In genomic region chrX:2435465-2435864, GRCh38 we compare ENCODE assay signal across 27 cellular contexts.
"Had no signal": no experiment of that assay in that cellular context is flagged by ENCODE, and none has a peak within 500 bp of the region (broad histone marks: within the 10 kb centered on the region; RNA-seq: fewer than 3 reads in every experiment).

No MANE protein-coding gene starts in this region.

- H3K4me1 ChIP-seq: adrenal gland, body of pancreas, esophagus squamous epithelium, gastroesophageal sphincter had no signal

- H3K27ac ChIP-seq: adrenal gland, body of pancreas, epithelial cell of prostate, esophagus squamous epithelium, gastroesophageal sphincter, heart right ventricle, WERI-Rb-1 had no signal

- DNase-seq: activated CD4-positive, alpha-beta memory T cell treated with anti-CD3 and anti-CD28 coated beads for 36 hours; activated CD4-positive, alpha-beta T cell treated with anti-CD3 and anti-CD28 coated beads for 36 hours; activated CD4-positive, alpha-beta T cell treated with anti-CD3 and anti-CD28 coated beads, Interleukin-2, amount 10 ng/mL, durations not matched to agents 24 days and 14 days; activated CD4-positive, CD25-positive, alpha-beta regulatory T cell; activated CD4-positive, CD25-positive, alpha-beta regulatory T cell treated with anti-CD3 and anti-CD28 coated beads, Interleukin-2, amount 50 U/mL, for 72 hours; activated CD8-positive, alpha-beta memory T cell treated with anti-CD3 and anti-CD28 coated beads, Interleukin-2, amount 10 ng/mL, durations not matched to agents 7 days and 5 days; activated CD8-positive, alpha-beta memory T cell treated with anti-CD3 and anti-CD28 coated beads, Interleukin-2, amount 50 U/mL, for 4 hours; activated CD8-positive, alpha-beta T cell treated with anti-CD3 and anti-CD28 coated beads, Interleukin-2, amount 10 ng/mL, durations not matched to agents 7 days and 5 days; activated effector memory CD4-positive, alpha-beta T cell treated with anti-CD3 and anti-CD28 coated beads, Interleukin-2, amount 50 U/mL, for 16 hours; activated naive CD4-positive, alpha-beta T cell treated with anti-CD3 and anti-CD28 coated beads for 36 hours; activated naive CD8-positive, alpha-beta T cell treated with anti-CD3 and anti-CD28 coated beads for 36 hours; activated naive CD8-positive, alpha-beta T cell treated with anti-CD3 and anti-CD28 coated beads, Interleukin-2, amount 50 U/mL, for 24 hours; activated T-cell treated with anti-CD3 and anti-CD28 coated beads, Interleukin-2, amount 50 U/mL, for 1 hour; activated T-cell treated with anti-CD3 and anti-CD28 coated beads, Interleukin-2, amount 50 U/mL, for 48 hours; adrenal gland; amygdala; aorta; body of pancreas; caudate nucleus; effector CD8-positive, alpha-beta T cell; esophagus squamous epithelium; foreskin melanocyte; heart right ventricle; T-helper 9 cell; WERI-Rb-1 had no signal

- H3K4me3 ChIP-seq: adrenal gland, body of pancreas, esophagus squamous epithelium, gastroesophageal sphincter, heart right ventricle had no signal

- H3K27me3 ChIP-seq: adrenal gland, body of pancreas, esophagus squamous epithelium, gastroesophageal sphincter, heart right ventricle had no signal

- H3K36me3 ChIP-seq: adrenal gland had no signal

- H3K9me3 ChIP-seq: adrenal gland, body of pancreas, gastroesophageal sphincter had no signal
